In the genomic region with DNA sequence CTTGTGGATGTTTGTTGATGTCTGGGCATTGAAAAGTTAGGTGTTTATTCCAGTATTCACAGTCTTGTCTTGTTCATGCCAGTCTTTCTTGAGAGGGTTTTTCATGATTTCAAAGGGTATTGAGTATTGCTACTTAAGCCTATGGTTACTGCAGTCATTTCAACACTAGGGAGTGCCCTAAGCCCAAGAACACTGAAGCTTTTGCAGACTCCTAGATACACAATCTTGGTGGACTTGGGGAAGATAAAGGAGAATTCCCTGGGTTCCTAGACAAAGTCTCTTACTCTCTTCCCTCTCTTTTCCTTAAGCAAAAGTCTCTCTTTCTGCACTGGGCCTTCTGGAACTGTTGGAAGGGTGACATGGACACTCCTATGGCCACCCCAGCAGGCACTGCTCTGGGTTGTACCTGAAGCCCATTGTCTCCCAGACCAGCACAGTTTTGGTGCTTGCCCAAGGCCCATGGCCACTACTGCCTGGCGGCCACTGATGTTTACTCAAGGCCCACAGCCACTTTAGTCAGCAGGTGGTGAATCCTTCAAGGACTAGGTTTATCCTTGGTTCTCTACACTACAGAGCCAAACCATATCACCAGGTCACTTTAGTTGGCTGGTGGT, we compare ENCODE assay signal across 9 cellular contexts. TPM values are rescaled to one million over a fixed set of nuclear protein-coding genes. Genes with fewer than 3 reads are reported as not detected.
A peak's percentile ranks its signal among the peaks of the same experiment; 100 is the strongest.
DNase-seq lines count a peak whose midpoint lies in the region; ATAC-seq and TF ChIP-seq lines count a peak whose summit lies in the region.
"Had no signal": no experiment of that assay in that cellular context is flagged by ENCODE, and none has a peak within 500 bp of the region (broad histone marks: within the 10 kb centered on the region; RNA-seq: fewer than 3 reads in every experiment).

No MANE protein-coding gene starts in this region.

- ATAC-seq in GM21825 (IDR thresholded peaks at IDR 0.05; ENCODE audit: unreplicated experiment) = peak; percentile 72
- ATAC-seq in activated CD4-positive, CD25-positive, alpha-beta regulatory T cell treated with anti-CD3 and anti-CD28 coated beads, Interleukin-2, amount 50 U/mL, for 24 hours = no peak

- DNase-seq in GM10248 (ENCODE audit: extremely low spot score) (no peak), NCI-H82 (lab: John Stamatoyannopoulos, UW) (peak; percentile 26), fibroblast of gingiva (ENCODE audit: low read depth) (peak; percentile 47), SHP77 treated with DMSO at 0.1 percent for 48 hours (lab: John Stamatoyannopoulos, UW) (no peak), mucosa of gallbladder (ENCODE audit: low spot score) (no peak)
- no peak for DNase-seq in activated CD8-positive, alpha-beta memory T cell treated with anti-CD3 and anti-CD28 coated beads for 24 hours
- DNase-seq: naive B cell had no signal

- TF ChIP-seq CTCF in GM10248 (IDR thresholded peaks at IDR 0.05; ENCODE audit: control extremely low read depth, extremely low read depth, low read depth, missing control alignments) = peak; percentile 44

- CTCF ChIA-PET in GM10248 (lab: Yijun Ruan, JAX) = interaction anchor here (1.3 kb wide), 1 partner anchor 136 kb away, joined by 3 read pairs; no protein-coding TSS in a partner anchor

- POLR2A ChIA-PET in GM10248 (lab: Yijun Ruan, JAX) = no interaction called here

RNA-seq across cellular contexts. Expression of a gene that starts 24.9 kb away (rescaled TPM):
- 12.8 TPM for total RNA-seq in mucosa of gallbladder

RNA-seq across cellular contexts. Expression of a gene that starts 55.3 kb away (rescaled TPM):
- 6.4 TPM for total RNA-seq in mucosa of gallbladder

Comparison
In these comparisons a context has a peak if more than half of its experiments do, and no peak if none do; other contexts are left out.
1. DNase-seq: peak in NCI-H82 (single experiment) and fibroblast of gingiva (single experiment); none in GM10248 (single experiment), SHP77 treated with DMSO at 0.1 percent for 48 hours (single experiment), mucosa of gallbladder (single experiment) and activated CD8-positive, alpha-beta memory T cell treated with anti-CD3 and anti-CD28 coated beads for 24 hours (single experiment).